Comparison of ENCODE assay signal across 18 cellular contexts in genomic region chr3:34837848-34838741, GRCh38.
A peak's percentile ranks its signal among the peaks of the same experiment; 100 is the strongest.
DNase-seq lines count a peak whose midpoint lies in the region; ATAC-seq and TF ChIP-seq lines count a peak whose summit lies in the region.
"Had no signal": no experiment of that assay in that cellular context is flagged by ENCODE, and none has a peak within 500 bp of the region (broad histone marks: within the 10 kb centered on the region; RNA-seq: fewer than 3 reads in every experiment).

No MANE protein-coding gene starts in this region.

- H3F3A ChIP-seq in smooth muscle cell (ENCODE audit: low read depth): no peaks in the 10 kb centered on the region

- no peak for DNase-seq in Calu3
- DNase-seq in astrocyte of the hippocampus (ENCODE audit: low read depth, low spot score): peak; percentile 41
- DNase-seq in kidney epithelial cell (ENCODE audit: low read depth): peak; percentile 7
- no peak for DNase-seq in smooth muscle cell (lab: John Stamatoyannopoulos, UW; ENCODE audit: unreplicated experiment)
- DNase-seq in heart left ventricle: no peak
- DNase-seq in HPDE6-E6E7 (ENCODE audit: extremely low spot score): no peak
- no peak for DNase-seq in retina
- DNase-seq: CD8-positive, alpha-beta T cell; GDM1; NCI-H1694 treated with DMSO at 0.1 percent for 48 hours; NCI-H2227 treated with DMSO at 0.1 percent for 48 hours; NCI-H510A treated with DMSO at 0.1 percent for 48 hours; NCI-H82; RPMI8226; SIG-M5 had no signal

- H3K36me3 Mint-ChIP-seq in Calu3 (ENCODE audit: insufficient read depth, unreplicated experiment): no peaks in the 10 kb centered on the region
- H3K36me3 Mint-ChIP-seq: CD8-positive, alpha-beta T cell had no signal

- H3K79me2 ChIP-seq in smooth muscle cell (ENCODE audit: low read depth): no peaks in the 10 kb centered on the region

- TF ChIP-seq POLR2A in heart left ventricle (IDR thresholded peaks at IDR 0.05): no peak

- BruUV-seq in Calu3 (replicated peaks; lab: Mats Ljungman, UMichigan): no TSS peak

- H3K9ac ChIP-seq in smooth muscle cell (ENCODE audit: low read depth): no peak overlapping the region
- H3K9ac ChIP-seq: BLaER1 treated with 17β-estradiol and CSF1 and Interleukin-3, amounts not matched to agents 10 nM and 100 nM had no signal

- peaks cover 9% of the 10 kb centered on the region for H3K4me1 ChIP-seq in smooth muscle cell (ENCODE audit: low read depth)
- H3K4me1 ChIP-seq in heart left ventricle: no peaks in the 10 kb centered on the region
- H3K4me1 ChIP-seq: BLaER1 treated with 17β-estradiol and CSF1 and Interleukin-3, amounts not matched to agents 10 nM and 100 nM had no signal

- H3K4me1 Mint-ChIP-seq in Calu3 (ENCODE audit: low read depth, unreplicated experiment): peaks cover 15% of the 10 kb centered on the region

- no peak for ATAC-seq in heart left ventricle
- ATAC-seq: CD8-positive, alpha-beta T cell; K562; SK-N-SH treated with all-trans-retinoic acid at 6 μM for 48 hours had no signal

- H3K4me3 ChIP-seq in kidney epithelial cell (ENCODE audit: low read depth, low read length) (no peak overlapping the region), smooth muscle cell (no peak overlapping the region), heart left ventricle (no peak overlapping the region)
- H3K4me3 ChIP-seq: BLaER1 treated with 17β-estradiol and CSF1 and Interleukin-3, amounts not matched to agents 10 nM and 100 nM; K562 had no signal

- H3K4me3 Mint-ChIP-seq in Calu3 (ENCODE audit: low read depth, unreplicated experiment): no peak overlapping the region
- H3K4me3 Mint-ChIP-seq: CD8-positive, alpha-beta T cell had no signal

- H3K27ac Mint-ChIP-seq in Calu3 (ENCODE audit: unreplicated experiment): peak overlapping the region; percentile 73
- H3K27ac Mint-ChIP-seq: CD8-positive, alpha-beta T cell had no signal

- H3K9me3 ChIP-seq in smooth muscle cell (replicated peaks; ENCODE audit: low read depth) (no peaks in the 10 kb centered on the region), heart left ventricle (no peaks in the 10 kb centered on the region)

- H3K4me2 ChIP-seq in smooth muscle cell: no peak overlapping the region
- H3K4me2 ChIP-seq: BLaER1 treated with 17β-estradiol and CSF1 and Interleukin-3, amounts not matched to agents 10 nM and 100 nM had no signal

- no peaks in the 10 kb centered on the region for H4K20me1 ChIP-seq in smooth muscle cell (ENCODE audit: low read depth)
- H4K20me1 ChIP-seq: BLaER1 treated with 17β-estradiol and CSF1 and Interleukin-3, amounts not matched to agents 10 nM and 100 nM had no signal

- H3K27ac ChIP-seq in smooth muscle cell (ENCODE audit: low read depth) (no peak overlapping the region), heart left ventricle (no peak overlapping the region)
- H3K27ac ChIP-seq: BLaER1 treated with 17β-estradiol and CSF1 and Interleukin-3, amounts not matched to agents 10 nM and 100 nM had no signal

- peak overlapping the region; percentile 31 for H2AFZ ChIP-seq in smooth muscle cell (ENCODE audit: low read depth)

- intact Hi-C loops in Calu3 (cut with micrococcal nuclease; ENCODE audit: unreplicated experiment) (no loop called here), heart left ventricle (cut with DNase I) (no loop called here)

- no peak for TF ChIP-seq CTCF in Calu3 (IDR thresholded peaks at IDR 0.05; ENCODE audit: unreplicated experiment)
- no peak for TF ChIP-seq CTCF in kidney epithelial cell (IDR thresholded peaks at IDR 0.05; ENCODE audit: insufficient read depth, low read length, poor library complexity, severe bottlenecking)
- no peak for TF ChIP-seq CTCF in smooth muscle cell (IDR thresholded peaks at IDR 0.05; ENCODE audit: borderline replicate concordance, insufficient read depth, poor library complexity, severe bottlenecking)
- TF ChIP-seq CTCF in heart left ventricle (IDR thresholded peaks at IDR 0.05): no peak

- H3K27me3 ChIP-seq in kidney epithelial cell (ENCODE audit: control insufficient read depth, insufficient read depth, low read length) (no peaks in the 10 kb centered on the region), smooth muscle cell (ENCODE audit: low read depth) (peaks cover 9% of the 10 kb centered on the region), heart left ventricle (no peaks in the 10 kb centered on the region)
- H3K27me3 ChIP-seq: BLaER1 treated with 17β-estradiol and CSF1 and Interleukin-3, amounts not matched to agents 10 nM and 100 nM had no signal

- H3K36me3 ChIP-seq in kidney epithelial cell (ENCODE audit: control insufficient read depth, insufficient read depth, low read length) (no peaks in the 10 kb centered on the region), smooth muscle cell (ENCODE audit: low read depth) (no peaks in the 10 kb centered on the region), heart left ventricle (no peaks in the 10 kb centered on the region)
- H3K36me3 ChIP-seq: BLaER1 treated with 17β-estradiol and CSF1 and Interleukin-3, amounts not matched to agents 10 nM and 100 nM had no signal

- WGBS in smooth muscle cell (ENCODE audit: low lambda C conversion rate): 83% methylated on average over 4 of the region's 4 CpGs
- WGBS in heart left ventricle, 4 donors: 71 to 83% (median 76%) methylated on average over 4 of the region's 4 CpGs

- H3K9me3 Mint-ChIP-seq in Calu3 (ENCODE audit: low read depth, unreplicated experiment): peaks cover 8% of the 10 kb centered on the region
- H3K9me3 Mint-ChIP-seq: CD8-positive, alpha-beta T cell had no signal

- peaks cover 6% of the 10 kb centered on the region for H3K27me3 Mint-ChIP-seq in Calu3 (ENCODE audit: unreplicated experiment)

- CTCF ChIA-PET in Calu3 (lab: Charles Lee): no interaction called here

Comparison
In these comparisons a context has a peak if more than half of its experiments do, and no peak if none do; other contexts are left out.
1. DNase-seq: peak in astrocyte of the hippocampus (single experiment) and kidney epithelial cell (single experiment); none in Calu3 (single experiment), smooth muscle cell (single experiment), heart left ventricle (0 of 5), HPDE6-E6E7 (single experiment) and retina (single experiment).